1 cellular context compared by ENCODE assay signal in genomic region chr4:8078610-8079015, GRCh38.
TF ChIP-seq lines count a peak whose summit lies in the region.

No MANE protein-coding gene starts in this region.

TF ChIP-seq in A549, 52 proteins besides CTCF, POLR2A, EP300 and RAD21 (continued from another document):
- TF ChIP-seq FOSL2 (IDR thresholded peaks at IDR 0.05) (no peak), FOSL2 (CRISPR knock-in tag; IDR thresholded peaks at IDR 0.05) (no peak), CBX8 (IDR thresholded peaks at IDR 0.05) (no peak), CHD2 (IDR thresholded peaks at IDR 0.05; ENCODE audit: low read length, partially characterized antibody) (no peak), ZFP36 (IDR thresholded peaks at IDR 0.05; ENCODE audit: borderline replicate concordance, partially characterized antibody) (peak; percentile 16), RCOR1 (IDR thresholded peaks at IDR 0.05; ENCODE audit: low read depth, low read length) (no peak), RARB (CRISPR knock-in tag; IDR thresholded peaks at IDR 0.05) (no peak)
TF ChIP-seq in A549: peak in this region for 1.
